ENCODE assay signal across 8 cellular contexts in the genomic region with DNA sequence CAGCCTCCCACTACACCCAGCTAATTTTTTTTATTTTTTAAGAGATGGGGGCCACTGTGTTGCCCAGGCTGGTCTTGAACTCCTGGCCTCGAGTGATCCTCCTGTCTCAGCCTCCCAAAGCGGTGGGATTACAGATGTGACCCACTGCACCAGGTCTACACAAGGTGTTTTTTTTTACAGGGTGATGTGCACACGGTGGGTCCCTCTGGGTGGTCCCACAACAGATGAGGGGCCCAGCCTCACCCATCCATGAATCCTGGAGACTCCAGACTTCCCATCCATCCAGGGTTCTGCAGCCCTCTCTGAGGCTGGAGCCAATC. TPM values are rescaled to one million over a fixed set of nuclear protein-coding genes. Genes with fewer than 3 reads are reported as not detected.
DNase-seq lines count a peak whose midpoint lies in the region; ATAC-seq and TF ChIP-seq lines count a peak whose summit lies in the region.

No MANE protein-coding gene starts in this region.

- TF ChIP-seq CTCF in thoracic aorta (IDR thresholded peaks at IDR 0.05), result no peak

- peaks cover 29% of the 10 kb centered on the region for H3K4me1 Mint-ChIP-seq in activated CD4-positive, alpha-beta T cell treated with anti-CD3 and anti-CD28 coated beads, Interleukin-2, amount 10 ng/mL, durations not matched to agents 24 days and 14 days
- peaks cover 43% of the 10 kb centered on the region for H3K4me1 Mint-ChIP-seq in activated naive CD8-positive, alpha-beta T cell treated with anti-CD3 and anti-CD28 coated beads for 36 hours

- intact Hi-C loops in activated CD4-positive, alpha-beta T cell treated with anti-CD3 and anti-CD28 coated beads, Interleukin-2, amount 10 ng/mL, durations not matched to agents 24 days and 14 days (cut with micrococcal nuclease), result loop anchor here (10.0 kb wide), 2 partner anchors 59 to 249 kb away; partner anchors contain the start of gene TPM4

- peak overlapping the region; percentile 58 for H3K27ac Mint-ChIP-seq in activated CD4-positive, alpha-beta T cell treated with anti-CD3 and anti-CD28 coated beads, Interleukin-2, amount 10 ng/mL, durations not matched to agents 24 days and 14 days
- H3K27ac Mint-ChIP-seq in activated naive CD8-positive, alpha-beta T cell treated with anti-CD3 and anti-CD28 coated beads for 36 hours, result peak overlapping the region; percentile 29

- no peaks in the 10 kb centered on the region for H3K9me3 Mint-ChIP-seq in activated CD4-positive, alpha-beta T cell treated with anti-CD3 and anti-CD28 coated beads, Interleukin-2, amount 10 ng/mL, durations not matched to agents 24 days and 14 days
- H3K9me3 Mint-ChIP-seq in activated naive CD8-positive, alpha-beta T cell treated with anti-CD3 and anti-CD28 coated beads for 36 hours, result no peaks in the 10 kb centered on the region

- H3K27ac ChIP-seq in layer of hippocampus (ENCODE audit: low read depth, low read length), result peak overlapping the region; percentile 52
- H3K27ac ChIP-seq in thoracic aorta, result peak overlapping the region; percentile 54 to 80

- ATAC-seq in thoracic aorta (ENCODE audit: insufficient number of reproducible peaks, low FRiP score, low read depth) (no peak), GM18511 (IDR thresholded peaks at IDR 0.05; ENCODE audit: unreplicated experiment) (no peak), HG02938 (IDR thresholded peaks at IDR 0.05; ENCODE audit: unreplicated experiment) (no peak)

- peaks cover 9% of the 10 kb centered on the region for H3K27me3 ChIP-seq in layer of hippocampus (ENCODE audit: control insufficient read depth, insufficient read depth, low read length)
- no peaks in the 10 kb centered on the region for H3K27me3 ChIP-seq in thoracic aorta (replicated peaks; ENCODE audit: insufficient read depth)

- DNase-seq in activated CD4-positive, alpha-beta T cell treated with anti-CD3 and anti-CD28 coated beads, Interleukin-2, amount 10 ng/mL, durations not matched to agents 24 days and 14 days, result no peak
- DNase-seq in activated CD4-positive, alpha-beta T cell treated with anti-CD3 and anti-CD28 coated beads for 1 hour, result no peak
- DNase-seq in activated naive CD8-positive, alpha-beta T cell treated with anti-CD3 and anti-CD28 coated beads for 36 hours, result no peak
- DNase-seq in thoracic aorta (ENCODE audit: low spot score), result no peak
- no peak for DNase-seq in DMS79 treated with DMSO at 0.1 percent for 48 hours (lab: John Stamatoyannopoulos, UW)

- peak overlapping the region; percentile 58 for H3K4me3 ChIP-seq in thoracic aorta

- peaks cover 49% of the 10 kb centered on the region for H3K27me3 Mint-ChIP-seq in activated CD4-positive, alpha-beta T cell treated with anti-CD3 and anti-CD28 coated beads, Interleukin-2, amount 10 ng/mL, durations not matched to agents 24 days and 14 days
- peaks cover 28% of the 10 kb centered on the region for H3K27me3 Mint-ChIP-seq in activated naive CD8-positive, alpha-beta T cell treated with anti-CD3 and anti-CD28 coated beads for 36 hours

- H3K36me3 Mint-ChIP-seq in activated CD4-positive, alpha-beta T cell treated with anti-CD3 and anti-CD28 coated beads, Interleukin-2, amount 10 ng/mL, durations not matched to agents 24 days and 14 days (ENCODE audit: low read depth), result peaks cover 25% of the 10 kb centered on the region
- no peaks in the 10 kb centered on the region for H3K36me3 Mint-ChIP-seq in activated naive CD8-positive, alpha-beta T cell treated with anti-CD3 and anti-CD28 coated beads for 36 hours

- H3K4me3 Mint-ChIP-seq in activated CD4-positive, alpha-beta T cell treated with anti-CD3 and anti-CD28 coated beads, Interleukin-2, amount 10 ng/mL, durations not matched to agents 24 days and 14 days, result peak overlapping the region; percentile 59
- peak overlapping the region; percentile 25 for H3K4me3 Mint-ChIP-seq in activated naive CD8-positive, alpha-beta T cell treated with anti-CD3 and anti-CD28 coated beads for 36 hours

- H3K9me3 ChIP-seq in thoracic aorta, result no peaks in the 10 kb centered on the region

- H3K4me1 ChIP-seq in thoracic aorta (ENCODE audit: control insufficient read depth in 1 of 2, low read depth in 2 of 2), result peaks cover 15 to 33% of the 10 kb centered on the region in 2 donors

- no peaks in the 10 kb centered on the region for H3K36me3 ChIP-seq in thoracic aorta

RNA-seq across cellular contexts. Expression of gene KLF2, which starts 0.6 kb away (rescaled TPM):
- total RNA-seq in activated CD4-positive, alpha-beta T cell treated with anti-CD3 and anti-CD28 coated beads, Interleukin-2, amount 10 ng/mL, durations not matched to agents 24 days and 14 days, result 2.2 and 3.7 TPM in 2 replicates
- total RNA-seq in activated naive CD8-positive, alpha-beta T cell treated with anti-CD3 and anti-CD28 coated beads for 36 hours, result under 1 TPM; 0.18 to 0.23 TPM
- total RNA-seq in thoracic aorta, result 100 to 1,000 TPM in 1 of 2 donors, 10 to 100 TPM in 1; 34.9 to 146 TPM
